25 cellular contexts compared by ENCODE assay signal in genomic region chr11:32331792-32332191, GRCh38.
A peak's percentile ranks its signal among the peaks of the same experiment; 100 is the strongest.
DNase-seq lines count a peak whose midpoint lies in the region; ATAC-seq, FAIRE-seq and TF ChIP-seq lines count a peak whose summit lies in the region.
"Had no signal": no experiment of that assay in that cellular context is flagged by ENCODE, and none has a peak within 500 bp of the region (broad histone marks: within the 10 kb centered on the region; RNA-seq: fewer than 3 reads in every experiment).

No MANE protein-coding gene starts in this region.

- H3K9ac ChIP-seq in Loucy (ENCODE audit: low read depth, low read length, poor library complexity, severe bottlenecking) (no peak overlapping the region), GM12878 (ENCODE audit: control insufficient read depth, insufficient read depth, low read length) (no peak overlapping the region)
- H3K9ac ChIP-seq: BLaER1 had no signal

- TF ChIP-seq CTCF in natural killer cell (IDR thresholded peaks at IDR 0.05) (no peak), Loucy (conservative IDR thresholded peaks at IDR 0.05; ENCODE audit: low read length) (no peak), GM12878 (IDR thresholded peaks at IDR 0.05 in 2 of 3, conservative IDR thresholded peaks at IDR 0.05 in 1 of 3; ENCODE audit: control insufficient read depth in 2 of 3, extremely low read depth in 1 of 3, insufficient read depth in 1 of 3, low read depth in 3 of 3, low read length in 3 of 3) (no peak), testis (IDR thresholded peaks at IDR 0.05) (no peak), endothelial cell (IDR thresholded peaks at IDR 0.05; ENCODE audit: unreplicated experiment) (no peak)

- FAIRE-seq in GM12878 (lab: Jason Lieb, UNC): peak; percentile 35
- FAIRE-seq: D721Med, GM19239 had no signal

- no peaks in the 10 kb centered on the region for H3K9me2 ChIP-seq in Loucy (replicated peaks; ENCODE audit: low read depth, low read length)

- 5% methylated on average over 1 of the region's 1 CpG for WGBS in GM12878 (ENCODE audit: insufficient coverage, insufficient replicate concordance, low lambda C conversion rate, missing lambda C conversion rate)
- 55 to 73% methylated on average over 1 of the region's 1 CpG for WGBS in testis, 2 donors

- TF ChIP-seq EP300 in GM12878 (IDR thresholded peaks at IDR 0.05; ENCODE audit: borderline replicate concordance in 1 of 2, control insufficient read depth in 1 of 2, low read depth in 2 of 2, low read length in 2 of 2): no peak

- no peaks in the 10 kb centered on the region for H3K79me2 ChIP-seq in Loucy (ENCODE audit: insufficient read depth, low read length)
- no peaks in the 10 kb centered on the region for H3K79me2 ChIP-seq in GM12878 (ENCODE audit: control insufficient read depth, insufficient read depth, low read length)

- H3K36me3 Mint-ChIP-seq in natural killer cell (no peaks in the 10 kb centered on the region), endothelial cell (ENCODE audit: low read depth, unreplicated experiment) (no peaks in the 10 kb centered on the region)
- H3K36me3 Mint-ChIP-seq in natural killer cell treated with Interleukin-12 subunit alpha and Interleukin-12 subunit beta and Interleukin-15 and Interleukin-18, amount 100 ng/mL, for 72 hours: no peaks in the 10 kb centered on the region
- H3K36me3 Mint-ChIP-seq: CD4-positive, CD25-positive, alpha-beta regulatory T cell had no signal

- H3K4me3 Mint-ChIP-seq in natural killer cell (peak overlapping the region; percentile 4), endothelial cell (ENCODE audit: unreplicated experiment) (no peak overlapping the region)
- H3K4me3 Mint-ChIP-seq in natural killer cell treated with Interleukin-12 subunit alpha and Interleukin-12 subunit beta and Interleukin-15 and Interleukin-18, amount 100 ng/mL, for 72 hours: no peak overlapping the region
- H3K4me3 Mint-ChIP-seq: HFFc6 had no signal

- POLR2A ChIA-PET in GM12878 (lab: Charles Lee): interaction anchor here (1.5 kb wide), 1 partner anchor 11 kb away, joined by 5 read pairs; no protein-coding TSS in a partner anchor

- H3K4me1 Mint-ChIP-seq in natural killer cell: peaks cover 5 to 14% of the 10 kb centered on the region in 2 donors
- H3K4me1 Mint-ChIP-seq in natural killer cell treated with Interleukin-12 subunit alpha and Interleukin-12 subunit beta and Interleukin-15 and Interleukin-18, amount 100 ng/mL, for 72 hours (ENCODE audit: low read depth in 2 of 2): no peaks in the 10 kb centered on the region
- no peaks in the 10 kb centered on the region for H3K4me1 Mint-ChIP-seq in endothelial cell (ENCODE audit: unreplicated experiment)

- ATAC-seq in natural killer cell: no peak
- ATAC-seq in natural killer cell treated with Interleukin-12 subunit alpha and Interleukin-12 subunit beta and Interleukin-15 and Interleukin-18, amount 100 ng/mL, for 72 hours: no peak
- ATAC-seq in GM12878: peak; percentile 73
- no peak for ATAC-seq in HG03442 (IDR thresholded peaks at IDR 0.05; ENCODE audit: unreplicated experiment)
- ATAC-seq: GM23338 had no signal

- RAD21 ChIA-PET in GM12878 (lab: Charles Lee; ENCODE audit: unreplicated experiment): no interaction called here

- H3K9me3 ChIP-seq in Loucy (ENCODE audit: insufficient read depth, low read depth, low read length) (no peaks in the 10 kb centered on the region), GM12878 (replicated peaks; ENCODE audit: control insufficient read depth, insufficient read depth, low read length) (no peaks in the 10 kb centered on the region), testis (no peaks in the 10 kb centered on the region)
- H3K9me3 ChIP-seq: MG63, SJSA1 had no signal

- no peak for TF ChIP-seq RAD21 in GM12878 (IDR thresholded peaks at IDR 0.05; ENCODE audit: insufficient read depth, low read depth, low read length)

- H3K27me3 Mint-ChIP-seq in natural killer cell (ENCODE audit: low read depth in 2 of 2): peaks cover 34 to 39% of the 10 kb centered on the region in 2 donors
- peaks cover 32 to 35% of the 10 kb centered on the region in 2 donors for H3K27me3 Mint-ChIP-seq in natural killer cell treated with Interleukin-12 subunit alpha and Interleukin-12 subunit beta and Interleukin-15 and Interleukin-18, amount 100 ng/mL, for 72 hours
- H3K27me3 Mint-ChIP-seq in endothelial cell (ENCODE audit: unreplicated experiment): peaks cover 8% of the 10 kb centered on the region

- no TSS peak for BruUV-seq in GM12878 (replicated peaks; lab: Mats Ljungman, UMichigan)

- H3K4me3 ChIP-seq in Loucy (ENCODE audit: low read length, poor library complexity, severe bottlenecking): no peak overlapping the region
- H3K4me3 ChIP-seq in GM12878: no peak overlapping the region
- H3K4me3 ChIP-seq in testis: no peak overlapping the region
- H3K4me3 ChIP-seq: BLaER1, GM23338, MG63, SJSA1 had no signal

- no peaks in the 10 kb centered on the region for H4K20me1 ChIP-seq in Loucy (ENCODE audit: insufficient read depth, low read length, poor library complexity, severe bottlenecking)
- H4K20me1 ChIP-seq in GM12878 (ENCODE audit: control insufficient read depth, insufficient read depth): no peaks in the 10 kb centered on the region
- H4K20me1 ChIP-seq: BLaER1 had no signal

- H3K4me1 ChIP-seq in Loucy (ENCODE audit: insufficient read depth, low read length, poor library complexity, severe bottlenecking) (no peaks in the 10 kb centered on the region), GM12878 (ENCODE audit: control insufficient read depth, insufficient read depth, low read length) (no peaks in the 10 kb centered on the region), testis (peaks cover 27% of the 10 kb centered on the region)
- H3K4me1 ChIP-seq: SJSA1 had no signal

- intact Hi-C loops in natural killer cell (cut with micrococcal nuclease): no loop called here
- intact Hi-C loops in GM12878 (cut with micrococcal nuclease; ENCODE audit: unreplicated experiment): no loop called here
- intact Hi-C loops in testis (cut with DNase I; ENCODE audit: low total_unique reads): no loop called here

- H3F3A ChIP-seq in Loucy (ENCODE audit: low read depth): no peaks in the 10 kb centered on the region

- H3K9me3 Mint-ChIP-seq in natural killer cell (no peaks in the 10 kb centered on the region), endothelial cell (ENCODE audit: unreplicated experiment) (no peaks in the 10 kb centered on the region)
- no peaks in the 10 kb centered on the region for H3K9me3 Mint-ChIP-seq in natural killer cell treated with Interleukin-12 subunit alpha and Interleukin-12 subunit beta and Interleukin-15 and Interleukin-18, amount 100 ng/mL, for 72 hours
- H3K9me3 Mint-ChIP-seq: CD4-positive, CD25-positive, alpha-beta regulatory T cell had no signal

- no peak for DNase-seq in natural killer cell
- no peak for DNase-seq in natural killer cell treated with Interleukin-12 subunit alpha and Interleukin-12 subunit beta and Interleukin-15 and Interleukin-18, amount 100 ng/mL, for 72 hours (ENCODE audit: low spot score)
- no peak for DNase-seq in GM12878 (ENCODE audit: low read depth, low spot score)
- no peak for DNase-seq in testis
- no peak for DNase-seq in endothelial cell (ENCODE audit: low spot score)
- DNase-seq in SK-N-DZ (ENCODE audit: low spot score): no peak
- DNase-seq: 8988T; ACHN; CD4-positive, CD25-positive, alpha-beta regulatory T cell; H9; HFFc6; KBM-7; MG63; NCI-H2029; NCI-H2227 treated with DMSO at 0.1 percent for 48 hours; NCI-H526 treated with DMSO at 0.1 percent for 48 hours; Right ventricle myocardium superior; RPMI8226 had no signal

- in situ Hi-C loops in GM12878 (cut with MboI): no loop called here

- H3K27me3 ChIP-seq in Loucy (ENCODE audit: insufficient read depth, low read length, poor library complexity, severe bottlenecking) (no peaks in the 10 kb centered on the region), GM12878 (replicated peaks in 1 of 2; ENCODE audit: control insufficient read depth in 2 of 2, insufficient read depth in 2 of 2, low read length in 1 of 2) (peaks cover 1 to 6% of the 10 kb centered on the region in 2 experiments; a peak in 2 of 4 replicates), testis (no peaks in the 10 kb centered on the region)
- H3K27me3 ChIP-seq: BLaER1, MG63, SJSA1 had no signal

- H2AFZ ChIP-seq in Loucy (ENCODE audit: low read length): 0 out of 2 replicates have a peak overlapping the region, but pooled peaks have one; percentile 15
- no peak overlapping the region for H2AFZ ChIP-seq in GM12878 (ENCODE audit: control insufficient read depth, low read depth, low read length)

- CTCF ChIA-PET in GM12878 (lab: Yijun Ruan, JAX): interaction anchor here (0.8 to 1.7 kb wide), 2 partner anchors 10 to 15 kb away, joined by 3 to 4 read pairs; no protein-coding TSS in a partner anchor

- H3K27ac Mint-ChIP-seq in natural killer cell: no peak overlapping the region
- no peak overlapping the region for H3K27ac Mint-ChIP-seq in natural killer cell treated with Interleukin-12 subunit alpha and Interleukin-12 subunit beta and Interleukin-15 and Interleukin-18, amount 100 ng/mL, for 72 hours
- no peak overlapping the region for H3K27ac Mint-ChIP-seq in endothelial cell (ENCODE audit: unreplicated experiment)
- H3K27ac Mint-ChIP-seq: CD4-positive, CD25-positive, alpha-beta regulatory T cell; GM23338; H9; HFFc6 had no signal

- H3K36me3 ChIP-seq in Loucy (ENCODE audit: insufficient read depth, low read length): no peaks in the 10 kb centered on the region
- no peaks in the 10 kb centered on the region for H3K36me3 ChIP-seq in GM12878 (ENCODE audit: control insufficient read depth in 2 of 2, insufficient read depth in 2 of 2, low read length in 1 of 2)
- H3K36me3 ChIP-seq in testis (ENCODE audit: low read depth, missing control alignments): no peaks in the 10 kb centered on the region
- H3K36me3 ChIP-seq: BLaER1, MG63, SJSA1 had no signal

- H3K4me2 ChIP-seq in Loucy (ENCODE audit: low read depth, low read length, poor library complexity, severe bottlenecking) (no peak overlapping the region), GM12878 (ENCODE audit: control insufficient read depth, insufficient read depth) (no peak overlapping the region)
- H3K4me2 ChIP-seq: BLaER1 had no signal

- H3K27ac ChIP-seq in GM12878 (ENCODE audit: control insufficient read depth, insufficient read depth) (no peak overlapping the region), testis (peak overlapping the region; percentile 60 to 75)
- H3K27ac ChIP-seq: BLaER1, SJSA1 had no signal

- SMC1A ChIA-PET in GM12878 (lab: Charles Lee; ENCODE audit: uncharacterized antibody, unreplicated experiment): interaction anchor here (0.9 to 1.5 kb wide), 3 partner anchors 10 to 89 kb away, joined by 3 to 5 read pairs (median 4); no protein-coding TSS in a partner anchor

- TF ChIP-seq POLR2A in GM12878 (IDR thresholded peaks at IDR 0.05; ENCODE audit: low read depth, low read length) (no peak), testis (IDR thresholded peaks at IDR 0.05) (no peak)

TF ChIP-seq in GM12878, 131 proteins besides CTCF, POLR2A, EP300 and RAD21 (continues in another document):
- TF ChIP-seq ZNF24 (IDR thresholded peaks at IDR 0.05): peak; percentile 83
